ENCODE assay signal across 8 cellular contexts in genomic region chr11:122101625-122102291, GRCh38. TPM values are rescaled to one million over a fixed set of nuclear protein-coding genes. Genes with fewer than 3 reads are reported as not detected.
A peak's percentile ranks its signal among the peaks of the same experiment; 100 is the strongest.
DNase-seq lines count a peak whose midpoint lies in the region; ATAC-seq lines count a peak whose summit lies in the region.

No MANE protein-coding gene starts in this region.

- no peak overlapping the region for H2AFZ ChIP-seq in ACC112 (ENCODE audit: low read length, unreplicated experiment)

- H3K27ac ChIP-seq in ACC112 (ENCODE audit: low read depth, low read length) = peak overlapping the region; percentile 90
- H3K27ac ChIP-seq in substantia nigra (ENCODE audit: low read depth, low read length, poor library complexity, severe bottlenecking) = peak overlapping the region; percentile 96

- peak; percentile 58 to 75 for DNase-seq in NCI-H1930 (lab: John Stamatoyannopoulos, UW)
- DNase-seq in dedifferentiated amniotic fluid mesenchymal stem cell (ENCODE audit: extremely low spot score) = peak; percentile 88
- DNase-seq in left colon = peak; percentile 21 to 40
- DNase-seq in substantia nigra (lab: John Stamatoyannopoulos, UW) = peak; percentile 19 to 91 (median 71)
- no peak for DNase-seq in activated CD4-positive, alpha-beta memory T cell treated with anti-CD3 and anti-CD28 coated beads, Interleukin-2, amount 10 ng/mL, durations not matched to agents 7 days and 5 days
- no peak for DNase-seq in activated CD8-positive, alpha-beta memory T cell treated with anti-CD3 and anti-CD28 coated beads for 24 hours
- DNase-seq in NCI-H1436 (lab: John Stamatoyannopoulos, UW) = no peak

- peaks cover 3% of the 10 kb centered on the region for H3K4me1 Mint-ChIP-seq in activated CD4-positive, alpha-beta memory T cell treated with anti-CD3 and anti-CD28 coated beads, Interleukin-2, amount 10 ng/mL, durations not matched to agents 7 days and 5 days

- peak overlapping the region; percentile 90 for H3K4me3 ChIP-seq in ACC112 (ENCODE audit: low read depth, low read length)

- CTCF ChIA-PET in activated CD4-positive, alpha-beta memory T cell treated with anti-CD3 and anti-CD28 coated beads, Interleukin-2, amount 10 ng/mL, durations not matched to agents 7 days and 5 days (lab: Charles Lee) = interaction anchor here (0.6 kb wide), 1 partner anchor 457 kb away, joined by 5 read pairs; no protein-coding TSS in a partner anchor

- H3K79me2 ChIP-seq in ACC112 (ENCODE audit: control insufficient read depth, insufficient read depth, low read length, unreplicated experiment) = peaks cover 100% of the 10 kb centered on the region

- H3K27me3 Mint-ChIP-seq in activated CD4-positive, alpha-beta memory T cell treated with anti-CD3 and anti-CD28 coated beads, Interleukin-2, amount 10 ng/mL, durations not matched to agents 7 days and 5 days = peaks cover 22% of the 10 kb centered on the region

- peaks cover 46% of the 10 kb centered on the region for H3K36me3 ChIP-seq in ACC112 (ENCODE audit: insufficient read depth, low read length)

- H3K9me3 Mint-ChIP-seq in activated CD4-positive, alpha-beta memory T cell treated with anti-CD3 and anti-CD28 coated beads, Interleukin-2, amount 10 ng/mL, durations not matched to agents 7 days and 5 days = no peaks in the 10 kb centered on the region

- peaks cover 50% of the 10 kb centered on the region for H3K4me1 ChIP-seq in ACC112 (ENCODE audit: control insufficient read depth, insufficient read depth, low read length, unreplicated experiment)

- intact Hi-C loops in left colon (cut with DNase I, micrococcal nuclease) = loop anchor here in 1 of 2 donors (5.0 kb wide), 2 partner anchors 101 to 444 kb away; no protein-coding TSS in a partner anchor

- no peak overlapping the region for H3K4me3 Mint-ChIP-seq in activated CD4-positive, alpha-beta memory T cell treated with anti-CD3 and anti-CD28 coated beads, Interleukin-2, amount 10 ng/mL, durations not matched to agents 7 days and 5 days

- no peak for ATAC-seq in left colon

- H3K27me3 ChIP-seq in ACC112 (ENCODE audit: insufficient read depth, low read length) = no peaks in the 10 kb centered on the region

- no peak overlapping the region for H3K27ac Mint-ChIP-seq in activated CD4-positive, alpha-beta memory T cell treated with anti-CD3 and anti-CD28 coated beads, Interleukin-2, amount 10 ng/mL, durations not matched to agents 7 days and 5 days

- no peaks in the 10 kb centered on the region for H3K36me3 Mint-ChIP-seq in activated CD4-positive, alpha-beta memory T cell treated with anti-CD3 and anti-CD28 coated beads, Interleukin-2, amount 10 ng/mL, durations not matched to agents 7 days and 5 days (ENCODE audit: low read depth)

- POLR2A ChIA-PET in activated CD4-positive, alpha-beta memory T cell treated with anti-CD3 and anti-CD28 coated beads, Interleukin-2, amount 10 ng/mL, durations not matched to agents 7 days and 5 days (lab: Charles Lee) = no interaction called here

RNA-seq across cellular contexts. Expression of gene BLID, which starts 14.3 kb away (rescaled TPM):
- total RNA-seq in left colon = not detected
- not detected for total RNA-seq in activated CD4-positive, alpha-beta memory T cell treated with anti-CD3 and anti-CD28 coated beads, Interleukin-2, amount 10 ng/mL, durations not matched to agents 7 days and 5 days

Comparison
In these comparisons a context has a peak if more than half of its experiments do, and no peak if none do; other contexts are left out.
1. DNase-seq: peak in NCI-H1930 (2 of 2), dedifferentiated amniotic fluid mesenchymal stem cell (single experiment), left colon (2 of 2) and substantia nigra (49 of 49); none in activated CD4-positive, alpha-beta memory T cell treated with anti-CD3 and anti-CD28 coated beads, Interleukin-2, amount 10 ng/mL, durations not matched to agents 7 days and 5 days (single experiment), activated CD8-positive, alpha-beta memory T cell treated with anti-CD3 and anti-CD28 coated beads for 24 hours (single experiment) and NCI-H1436 (single experiment).